In genomic region chr22:44384981-44385610, GRCh38 we compare ENCODE assay signal across 19 cellular contexts.
A peak's percentile ranks its signal among the peaks of the same experiment; 100 is the strongest.
DNase-seq lines count a peak whose midpoint lies in the region; ATAC-seq and TF ChIP-seq lines count a peak whose summit lies in the region.
"Had no signal": no experiment of that assay in that cellular context is flagged by ENCODE, and none has a peak within 500 bp of the region (broad histone marks: within the 10 kb centered on the region; RNA-seq: fewer than 3 reads in every experiment).

No MANE protein-coding gene starts in this region.

- H3K36me3 ChIP-seq in osteoblast (ENCODE audit: insufficient read depth, low read length): no peaks in the 10 kb centered on the region
- H3K36me3 ChIP-seq: BLaER1, SJCRH30 had no signal

- no peak for ATAC-seq in natural killer cell treated with Interleukin-12 subunit alpha and Interleukin-12 subunit beta and Interleukin-15 and Interleukin-18, amount 100 ng/mL, for 72 hours
- ATAC-seq in natural killer cell (no peak), left cardiac atrium (no peak), GM19455 (IDR thresholded peaks at IDR 0.05; ENCODE audit: unreplicated experiment) (no peak), HG03457 (IDR thresholded peaks at IDR 0.05; ENCODE audit: unreplicated experiment) (no peak)
- ATAC-seq: CD8-positive, alpha-beta T cell; PC-3 had no signal

- no peak overlapping the region for H2AFZ ChIP-seq in osteoblast (ENCODE audit: low read length)

- H3K4me3 ChIP-seq in osteoblast (ENCODE audit: insufficient read depth, low read length): no peak overlapping the region
- H3K4me3 ChIP-seq: BLaER1, SJCRH30 had no signal

- no peaks in the 10 kb centered on the region for H3K9me3 ChIP-seq in osteoblast (ENCODE audit: low read depth, low read length)
- H3K9me3 ChIP-seq: BLaER1, SJCRH30 had no signal

- DNase-seq in natural killer cell treated with Interleukin-12 subunit alpha and Interleukin-12 subunit beta and Interleukin-15 and Interleukin-18, amount 100 ng/mL, for 72 hours (ENCODE audit: low spot score): peak; percentile 46
- DNase-seq in natural killer cell (no peak), left cardiac atrium (peak; percentile 17), osteoblast (ENCODE audit: insufficient read length, low spot score, missing footprints) (peak; percentile 57)
- no peak for DNase-seq in activated CD8-positive, alpha-beta memory T cell treated with anti-CD3 and anti-CD28 coated beads, Interleukin-2, amount 50 U/mL, for 4 hours
- DNase-seq: CD8-positive, alpha-beta T cell; MV-4-11; NCI-H1417; NCI-H187; NCI-H2107; NCI-H2227 treated with DMSO at 0.1 percent for 48 hours; NCI-H524 treated with DMSO at 0.1 percent for 48 hours; PC-3; RPMI8226; SJCRH30 had no signal

- peaks cover 59% of the 10 kb centered on the region for H3K27me3 ChIP-seq in osteoblast (ENCODE audit: insufficient read depth, low read length)
- H3K27me3 ChIP-seq: BLaER1 had no signal

- peaks cover 7 to 18% of the 10 kb centered on the region in 2 donors for H3K27me3 Mint-ChIP-seq in natural killer cell treated with Interleukin-12 subunit alpha and Interleukin-12 subunit beta and Interleukin-15 and Interleukin-18, amount 100 ng/mL, for 72 hours
- peaks cover 5 to 21% of the 10 kb centered on the region in 2 donors for H3K27me3 Mint-ChIP-seq in natural killer cell (ENCODE audit: low read depth in 2 of 2)

- intact Hi-C loops in natural killer cell (cut with micrococcal nuclease): no loop called here
- intact Hi-C loops in left cardiac atrium (cut with DNase I): no loop called here

- no peak overlapping the region for H3K4me2 ChIP-seq in osteoblast (ENCODE audit: insufficient read depth, low read length)
- H3K4me2 ChIP-seq: BLaER1, KMS-11 had no signal

- no peaks in the 10 kb centered on the region for H3K9me3 Mint-ChIP-seq in natural killer cell treated with Interleukin-12 subunit alpha and Interleukin-12 subunit beta and Interleukin-15 and Interleukin-18, amount 100 ng/mL, for 72 hours
- no peaks in the 10 kb centered on the region for H3K9me3 Mint-ChIP-seq in natural killer cell
- H3K9me3 Mint-ChIP-seq: CD8-positive, alpha-beta T cell had no signal

- no peak for TF ChIP-seq CTCF in natural killer cell (IDR thresholded peaks at IDR 0.05)
- no peak for TF ChIP-seq CTCF in osteoblast (IDR thresholded peaks at IDR 0.05; ENCODE audit: extremely low read depth, low read depth, low read length)

- H3K4me1 Mint-ChIP-seq in natural killer cell treated with Interleukin-12 subunit alpha and Interleukin-12 subunit beta and Interleukin-15 and Interleukin-18, amount 100 ng/mL, for 72 hours (ENCODE audit: low read depth in 2 of 2): no peaks in the 10 kb centered on the region
- H3K4me1 Mint-ChIP-seq in natural killer cell: no peaks in the 10 kb centered on the region

- no peaks in the 10 kb centered on the region for H3K36me3 Mint-ChIP-seq in natural killer cell treated with Interleukin-12 subunit alpha and Interleukin-12 subunit beta and Interleukin-15 and Interleukin-18, amount 100 ng/mL, for 72 hours
- H3K36me3 Mint-ChIP-seq in natural killer cell: no peaks in the 10 kb centered on the region
- H3K36me3 Mint-ChIP-seq: CD8-positive, alpha-beta T cell had no signal

- no peak overlapping the region for H3K27ac ChIP-seq in osteoblast (ENCODE audit: low read depth, low read length)
- H3K27ac ChIP-seq: BLaER1, KMS-11, SJCRH30 had no signal

- H4K20me1 ChIP-seq in osteoblast (ENCODE audit: insufficient read depth, low read length): no peaks in the 10 kb centered on the region
- H4K20me1 ChIP-seq: BLaER1 had no signal

- H3K27ac Mint-ChIP-seq in natural killer cell treated with Interleukin-12 subunit alpha and Interleukin-12 subunit beta and Interleukin-15 and Interleukin-18, amount 100 ng/mL, for 72 hours: no peak overlapping the region
- no peak overlapping the region for H3K27ac Mint-ChIP-seq in natural killer cell
- H3K27ac Mint-ChIP-seq: CD8-positive, alpha-beta T cell had no signal

- no peak overlapping the region for H3K4me3 Mint-ChIP-seq in natural killer cell treated with Interleukin-12 subunit alpha and Interleukin-12 subunit beta and Interleukin-15 and Interleukin-18, amount 100 ng/mL, for 72 hours
- no peak overlapping the region for H3K4me3 Mint-ChIP-seq in natural killer cell
- H3K4me3 Mint-ChIP-seq: CD8-positive, alpha-beta T cell had no signal

- H3K79me2 ChIP-seq in osteoblast (ENCODE audit: insufficient read depth, low read length): no peaks in the 10 kb centered on the region

- no peaks in the 10 kb centered on the region for H3K4me1 ChIP-seq in osteoblast (ENCODE audit: insufficient read depth, low read length)
- H3K4me1 ChIP-seq: SJCRH30 had no signal

Comparison
In these comparisons a context has a peak if more than half of its experiments do, and no peak if none do; other contexts are left out.
1. DNase-seq: peak in natural killer cell treated with Interleukin-12 subunit alpha and Interleukin-12 subunit beta and Interleukin-15 and Interleukin-18, amount 100 ng/mL, for 72 hours (single experiment), left cardiac atrium (single experiment) and osteoblast (single experiment); none in natural killer cell (single experiment) and activated CD8-positive, alpha-beta memory T cell treated with anti-CD3 and anti-CD28 coated beads, Interleukin-2, amount 50 U/mL, for 4 hours (single experiment).